ENCODE assay signal across 19 cellular contexts in the genomic region with DNA sequence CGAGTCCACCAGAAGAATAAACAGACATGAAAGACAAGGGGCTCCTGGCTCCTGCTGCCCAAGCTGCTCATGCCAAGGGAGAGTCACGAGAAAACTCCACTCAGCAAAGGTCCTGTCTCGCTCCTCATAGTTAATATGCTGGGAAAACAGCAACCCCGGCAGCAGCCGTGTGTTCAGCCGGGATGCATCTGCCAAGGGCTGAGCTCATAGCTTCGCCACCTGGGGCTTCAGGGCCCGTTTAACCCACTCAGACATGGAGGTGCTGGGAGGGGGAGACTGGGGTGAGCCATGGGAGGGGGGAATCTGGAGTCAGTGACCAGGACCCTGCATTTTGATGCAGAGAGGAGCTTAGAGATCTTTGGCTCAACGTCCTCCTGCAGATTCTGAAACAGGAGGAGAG.
DNase-seq lines count a peak whose midpoint lies in the region; ATAC-seq and TF ChIP-seq lines count a peak whose summit lies in the region.
"Had no signal": no experiment of that assay in that cellular context is flagged by ENCODE, and none has a peak within 500 bp of the region (broad histone marks: within the 10 kb centered on the region; RNA-seq: fewer than 3 reads in every experiment).

No MANE protein-coding gene starts in this region.

- DNase-seq in DMS53 (lab: John Stamatoyannopoulos, UW) (peak; percentile 9), DMS53 treated with DMSO at 0.1 percent for 48 hours (lab: John Stamatoyannopoulos, UW; ENCODE audit: unreplicated experiment) (no peak), NCI-H2171 treated with DMSO at 0.1 percent for 48 hours (lab: John Stamatoyannopoulos, UW) (peak; percentile 79), coronary artery (ENCODE audit: low spot score) (peak; percentile 46), sciatic nerve (ENCODE audit: low spot score) (peak; percentile 27), SW 1271 (lab: John Stamatoyannopoulos, UW) (no peak), NCI-H526 treated with DMSO at 0.1 percent for 48 hours (lab: John Stamatoyannopoulos, UW) (no peak), NK-92 (lab: John Stamatoyannopoulos, UW; ENCODE audit: unreplicated experiment) (no peak)
- DNase-seq: activated naive CD4-positive, alpha-beta T cell treated with anti-CD3 and anti-CD28 coated beads for 36 hours; anterior cingulate cortex; DMS79 treated with DMSO at 0.1 percent for 48 hours; H7; left ventricle myocardium inferior; NCI-H2081; NCI-H510A treated with DMSO at 0.1 percent for 48 hours had no signal

- ATAC-seq in sciatic nerve, result peak; percentile 13
- ATAC-seq: CD8-positive, alpha-beta T cell had no signal

- H3K27ac ChIP-seq in coronary artery, result no peak overlapping the region
- H3K27ac ChIP-seq: 22Rv1, KMS-11, left ventricle myocardium inferior, SJCRH30 had no signal

- TF ChIP-seq CTCF in coronary artery (IDR thresholded peaks at IDR 0.05), result no peak

- intact Hi-C loops in sciatic nerve (cut with DNase I), result no loop called here

- no peak overlapping the region for H3K4me3 ChIP-seq in coronary artery
- H3K4me3 ChIP-seq: left ventricle myocardium inferior, SJCRH30 had no signal

Comparison
In these comparisons a context has a peak if more than half of its experiments do, and no peak if none do; other contexts are left out.
1. DNase-seq: peak in DMS53 (single experiment), NCI-H2171 treated with DMSO at 0.1 percent for 48 hours (single experiment), coronary artery (single experiment) and sciatic nerve (single experiment); none in DMS53 treated with DMSO at 0.1 percent for 48 hours (single experiment), SW 1271 (0 of 2), NCI-H526 treated with DMSO at 0.1 percent for 48 hours (single experiment) and NK-92 (single experiment).